In the genomic region with DNA sequence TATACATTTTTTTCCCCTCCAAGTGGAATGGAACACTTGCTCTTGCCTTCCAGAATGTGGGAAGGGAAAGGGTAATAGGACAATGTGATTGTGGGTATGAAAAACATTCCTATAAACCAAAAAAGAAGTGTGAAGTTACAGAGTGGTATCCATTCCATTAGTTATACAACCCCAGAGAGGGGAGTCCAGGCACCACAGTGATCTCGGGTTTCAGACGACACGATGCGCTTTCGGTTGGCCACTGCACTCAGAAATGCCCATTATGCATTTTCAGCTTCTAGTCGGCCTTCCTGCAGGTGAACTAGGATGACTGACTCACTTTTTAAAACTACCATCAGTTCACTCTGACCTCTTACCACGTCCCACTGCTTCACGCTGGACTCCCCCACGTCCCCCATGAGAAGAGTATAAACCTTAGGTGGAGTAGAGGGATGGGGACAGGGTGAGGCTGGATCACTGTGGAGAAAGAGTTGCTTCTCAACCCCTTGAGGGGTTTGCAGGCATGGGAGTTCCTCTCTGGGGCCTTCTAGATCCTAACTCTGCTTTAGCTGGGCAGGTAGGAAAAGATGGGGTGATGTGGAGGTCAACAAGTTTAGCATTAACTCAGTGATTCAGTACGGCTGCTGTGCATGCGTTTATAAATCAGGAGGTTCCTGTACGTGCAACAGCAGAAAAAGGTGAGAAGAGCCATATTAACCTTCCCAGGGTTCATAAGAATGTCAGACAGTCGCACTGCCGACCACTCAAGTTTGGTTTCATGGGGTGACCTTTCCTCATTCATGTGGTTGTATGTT, we compare ENCODE assay signal across 1 cellular context.
TF ChIP-seq lines count a peak whose summit lies in the region.

No MANE protein-coding gene starts in this region.

TF ChIP-seq in IMR-90, 13 proteins besides CTCF, POLR2A, EP300 and RAD21:
- TF ChIP-seq, protein P1, sequence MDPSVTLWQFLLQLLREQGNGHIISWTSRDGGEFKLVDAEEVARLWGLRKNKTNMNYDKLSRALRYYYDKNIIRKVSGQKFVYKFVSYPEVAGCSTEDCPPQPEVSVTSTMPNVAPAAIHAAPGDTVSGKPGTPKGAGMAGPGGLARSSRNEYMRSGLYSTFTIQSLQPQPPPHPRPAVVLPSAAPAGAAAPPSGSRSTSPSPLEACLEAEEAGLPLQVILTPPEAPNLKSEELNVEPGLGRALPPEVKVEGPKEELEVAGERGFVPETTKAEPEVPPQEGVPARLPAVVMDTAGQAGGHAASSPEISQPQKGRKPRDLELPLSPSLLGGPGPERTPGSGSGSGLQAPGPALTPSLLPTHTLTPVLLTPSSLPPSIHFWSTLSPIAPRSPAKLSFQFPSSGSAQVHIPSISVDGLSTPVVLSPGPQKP (IDR thresholded peaks at IDR 0.05; ENCODE audit: borderline replicate concordance, low read depth, low read length) = no peak
- TF ChIP-seq MAFK (IDR thresholded peaks at IDR 0.05; ENCODE audit: low read depth, low read length) (0 out of 2 replicates have a peak, but pooled peaks have one; percentile 2), FOS (IDR thresholded peaks at IDR 0.05; ENCODE audit: low read depth, low read length) (no peak)
TF ChIP-seq in IMR-90: peak in this region for 1.
